ENCODE assay signal across 22 cellular contexts in genomic region chr6:129016844-129017243, GRCh38.
A peak's percentile ranks its signal among the peaks of the same experiment; 100 is the strongest.
DNase-seq lines count a peak whose midpoint lies in the region; ATAC-seq, FAIRE-seq and TF ChIP-seq lines count a peak whose summit lies in the region.
"Had no signal": no experiment of that assay in that cellular context is flagged by ENCODE, and none has a peak within 500 bp of the region (broad histone marks: within the 10 kb centered on the region; RNA-seq: fewer than 3 reads in every experiment).

No MANE protein-coding gene starts in this region.

- CTCF ChIA-PET in HepG2 (lab: Yijun Ruan, JAX; ENCODE audit: low intra/inter-chr PET ratio, low total read pairs), result no interaction called here
- CTCF ChIA-PET in H1 (lab: Charles Lee; ENCODE audit: partially characterized antibody), result no interaction called here

- no peak overlapping the region for H2AK5ac ChIP-seq in H1 (ENCODE audit: low read depth, low read length)

- no peak overlapping the region for H2BK15ac ChIP-seq in H1 (ENCODE audit: low read length)

- H3K36me3 ChIP-seq in HepG2 (replicated peaks in 1 of 2; ENCODE audit: control insufficient read depth in 1 of 2, insufficient read depth in 2 of 2, low read length in 2 of 2) (no peaks in the 10 kb centered on the region), right lobe of liver (no peaks in the 10 kb centered on the region), H1 (ENCODE audit: control insufficient read depth in 2 of 4, insufficient read depth in 4 of 4, low read length in 3 of 4) (no peaks in the 10 kb centered on the region), small intestine (ENCODE audit: control insufficient read depth in 2 of 2, insufficient read depth in 2 of 2, low read length in 2 of 2) (no peaks in the 10 kb centered on the region), osteoblast (ENCODE audit: insufficient read depth, low read length) (no peaks in the 10 kb centered on the region)
- H3K36me3 ChIP-seq: BLaER1, HAP-1 had no signal

- no peak overlapping the region for H4K5ac ChIP-seq in H1 (ENCODE audit: insufficient read length, low read depth, low read length)

- no peak overlapping the region for H3K4ac ChIP-seq in H1 (replicated peaks; ENCODE audit: insufficient read length, low read depth, low read length)

- no peak for TF ChIP-seq CTCF in HepG2 (CRISPR knock-in tag; IDR thresholded peaks at IDR 0.05)
- no peak for TF ChIP-seq CTCF in right lobe of liver (IDR thresholded peaks at IDR 0.05)
- TF ChIP-seq CTCF in H1 (IDR thresholded peaks at IDR 0.05; ENCODE audit: control extremely low read depth in 1 of 3, insufficient read depth in 1 of 3, low read depth in 1 of 3, low read length in 3 of 3), result no peak
- TF ChIP-seq CTCF in osteoblast (IDR thresholded peaks at IDR 0.05; ENCODE audit: extremely low read depth, low read depth, low read length), result no peak

- no peak overlapping the region for H3K23ac ChIP-seq in H1 (ENCODE audit: insufficient read length)

- TF ChIP-seq POLR2A in HepG2 (IDR thresholded peaks at IDR 0.05; ENCODE audit: insufficient read depth in 1 of 2, low read depth in 2 of 2, low read length in 2 of 2), result no peak
- no peak for TF ChIP-seq POLR2A in right lobe of liver (IDR thresholded peaks at IDR 0.05)
- TF ChIP-seq POLR2A in H1 (IDR thresholded peaks at IDR 0.05; ENCODE audit: control extremely low read depth in 1 of 2, low read depth in 2 of 2, low read length in 2 of 2), result no peak

- no peak overlapping the region for H3K9ac ChIP-seq in HepG2 (ENCODE audit: insufficient read depth, low read depth, low read length)
- H3K9ac ChIP-seq in H1 (replicated peaks in 1 of 4; ENCODE audit: extremely low read depth in 1 of 4, low read depth in 3 of 4, low read length in 3 of 4), result no peak overlapping the region
- H3K9ac ChIP-seq: BLaER1 had no signal

- ATAC-seq in HepG2 (no peak), right lobe of liver (no peak), HG03108 (IDR thresholded peaks at IDR 0.05; ENCODE audit: unreplicated experiment) (no peak)
- ATAC-seq: GM12878, GM23338 had no signal

- H3K4me1 ChIP-seq in HepG2 (ENCODE audit: insufficient read depth, low read length) (no peaks in the 10 kb centered on the region), right lobe of liver (no peaks in the 10 kb centered on the region), H1 (replicated peaks in 1 of 4; ENCODE audit: control insufficient read depth in 3 of 4, insufficient read depth in 4 of 4, low read length in 3 of 4) (no peaks in the 10 kb centered on the region), small intestine (ENCODE audit: control insufficient read depth in 2 of 2, insufficient read depth in 1 of 2, low read depth in 1 of 2, low read length in 1 of 2) (no peaks in the 10 kb centered on the region), osteoblast (ENCODE audit: insufficient read depth, low read length) (no peaks in the 10 kb centered on the region)
- H3K4me1 ChIP-seq: BLaER1 had no signal

- no peaks in the 10 kb centered on the region for H4K20me1 ChIP-seq in HepG2 (ENCODE audit: insufficient read depth, low read length)
- no peaks in the 10 kb centered on the region for H4K20me1 ChIP-seq in H1 (replicated peaks in 1 of 2; ENCODE audit: control insufficient read depth in 1 of 2, insufficient read depth in 2 of 2, low read length in 2 of 2)
- H4K20me1 ChIP-seq in osteoblast (ENCODE audit: insufficient read depth, low read length), result no peaks in the 10 kb centered on the region
- H4K20me1 ChIP-seq: BLaER1 had no signal

- H4K91ac ChIP-seq in H1 (replicated peaks; ENCODE audit: insufficient read length, low read length), result no peak overlapping the region

- no peak overlapping the region for H2BK12ac ChIP-seq in H1 (ENCODE audit: low read depth, low read length)

- H4K8ac ChIP-seq in H1 (ENCODE audit: extremely low read depth, insufficient read depth, low read length), result no peak overlapping the region

- intact Hi-C loops in HepG2 (cut with micrococcal nuclease; ENCODE audit: unreplicated experiment), result loop anchor here (2.0 kb wide), 1 partner anchor 36 kb away; no protein-coding TSS in a partner anchor
- intact Hi-C loops in right lobe of liver (cut with DNase I), result no loop called here

- no peak overlapping the region for H3K56ac ChIP-seq in H1 (replicated peaks; ENCODE audit: insufficient read length, low read depth, low read length)

- FAIRE-seq in HepG2 (lab: Jason Lieb, UNC), result no peak
- no peak for FAIRE-seq in H1 (lab: Jason Lieb, UNC)
- FAIRE-seq in small intestine (lab: Jason Lieb, UNC), result peak; percentile 55
- FAIRE-seq: D721Med, GM12878, GM19239, H54 had no signal

- no peak overlapping the region for H3K4me2 ChIP-seq in HepG2 (ENCODE audit: low read depth, low read length)
- no peak overlapping the region for H3K4me2 ChIP-seq in H1 (ENCODE audit: insufficient read depth in 1 of 2, low read depth in 2 of 2, low read length in 2 of 2)
- no peak overlapping the region for H3K4me2 ChIP-seq in osteoblast (ENCODE audit: insufficient read depth, low read length)
- H3K4me2 ChIP-seq: BLaER1, GM23338 had no signal

- no peak overlapping the region for H2BK120ac ChIP-seq in H1 (replicated peaks; ENCODE audit: low read depth, low read length)

- no peaks in the 10 kb centered on the region for H3K23me2 ChIP-seq in H1 (ENCODE audit: low read depth, low read length)

- H3K27me3 ChIP-seq in HepG2 (ENCODE audit: control insufficient read depth in 1 of 2, insufficient read depth in 2 of 2, low read length in 2 of 2) (no peaks in the 10 kb centered on the region), right lobe of liver (no peaks in the 10 kb centered on the region), H1 (replicated peaks in 1 of 4; ENCODE audit: control insufficient read depth in 3 of 4, extremely low read depth in 1 of 4, insufficient read depth in 3 of 4, low read length in 3 of 4) (no peaks in the 10 kb centered on the region), small intestine (ENCODE audit: control insufficient read depth in 2 of 2, insufficient read depth in 2 of 2, low read length in 2 of 2) (no peaks in the 10 kb centered on the region), osteoblast (ENCODE audit: insufficient read depth, low read length) (no peaks in the 10 kb centered on the region)
- H3K27me3 ChIP-seq: BLaER1 had no signal

- TF ChIP-seq RAD21 in HepG2 (CRISPR knock-in tag; IDR thresholded peaks at IDR 0.05) (no peak), H1 (IDR thresholded peaks at IDR 0.05 in 1 of 2, conservative IDR thresholded peaks at IDR 0.05 in 1 of 2; ENCODE audit: low read depth in 2 of 2, low read length in 2 of 2) (no peak)

- in situ Hi-C loops in HepG2 (cut with HindIII; ENCODE audit: extremely low pct_ligation_motif_present, low pct_unique_long_range_greater_than_20kb), result no loop called here

- H3K4me3 ChIP-seq in HepG2 (replicated peaks in 1 of 3; ENCODE audit: insufficient read depth in 1 of 3, low read depth in 2 of 3, low read length in 3 of 3) (no peak overlapping the region), right lobe of liver (no peak overlapping the region), H1 (ENCODE audit: extremely low read depth in 1 of 4, insufficient read depth in 2 of 4, low read depth in 3 of 4, low read length in 4 of 4) (no peak overlapping the region), small intestine (ENCODE audit: low read depth in 1 of 2, low read length in 2 of 2) (no peak overlapping the region), osteoblast (ENCODE audit: insufficient read depth, low read length) (no peak overlapping the region)
- H3K4me3 ChIP-seq: BLaER1, GM12878, GM23338, HAP-1 had no signal

- POLR2A ChIA-PET in HepG2 (lab: Yijun Ruan, JAX), result no interaction called here
- POLR2A ChIA-PET in H1 (lab: Charles Lee; ENCODE audit: partially characterized antibody), result no interaction called here

- H3K9me3 ChIP-seq in HepG2 (ENCODE audit: low read length) (no peaks in the 10 kb centered on the region), right lobe of liver (no peaks in the 10 kb centered on the region), H1 (ENCODE audit: insufficient read depth in 2 of 2, low read depth in 1 of 2, low read length in 1 of 2) (no peaks in the 10 kb centered on the region), small intestine (ENCODE audit: control insufficient read depth, low read depth) (no peaks in the 10 kb centered on the region), osteoblast (ENCODE audit: low read depth, low read length) (peaks cover 2% of the 10 kb centered on the region)
- H3K9me3 ChIP-seq: BLaER1, HAP-1 had no signal

- no peak overlapping the region for H3K14ac ChIP-seq in H1 (ENCODE audit: insufficient read length)

- H2AFZ ChIP-seq in HepG2 (ENCODE audit: low read length) (no peak overlapping the region), H1 (ENCODE audit: low read length) (no peak overlapping the region), osteoblast (ENCODE audit: low read length) (no peak overlapping the region)
- H2AFZ ChIP-seq: GM23338 had no signal

- no peak for DNase-seq in HepG2 (ENCODE audit: low spot score)
- DNase-seq in right lobe of liver, result no peak
- DNase-seq in H1 (ENCODE audit: low read depth in 1 of 2, low spot score in 2 of 2), result no peak
- no peak for DNase-seq in small intestine
- DNase-seq in osteoblast (ENCODE audit: insufficient read length, low spot score, missing footprints), result no peak
- DNase-seq: CD4-positive, alpha-beta T cell; CD8-positive, alpha-beta memory T cell; DMS 273 treated with DMSO at 0.1 percent for 48 hours; DMS79; EL; GDM1; HFFc6 had no signal

- H3K79me2 ChIP-seq in HepG2 (ENCODE audit: insufficient read depth, low read length), result no peaks in the 10 kb centered on the region
- H3K79me2 ChIP-seq in H1 (ENCODE audit: control insufficient read depth in 1 of 2, insufficient read depth in 2 of 2, low read length in 2 of 2), result no peaks in the 10 kb centered on the region
- no peaks in the 10 kb centered on the region for H3K79me2 ChIP-seq in osteoblast (ENCODE audit: insufficient read depth, low read length)

- no peak for TF ChIP-seq EP300 in HepG2 (IDR thresholded peaks at IDR 0.05; ENCODE audit: low read depth in 2 of 2, low read length in 2 of 2)
- no peak for TF ChIP-seq EP300 in HepG2 (CRISPR knock-in tag; IDR thresholded peaks at IDR 0.05; ENCODE audit: borderline replicate concordance)
- no peak for TF ChIP-seq EP300 in H1 (IDR thresholded peaks at IDR 0.05; ENCODE audit: borderline replicate concordance in 1 of 2, low read depth in 2 of 2, low read length in 2 of 2)

- no peak overlapping the region for H2BK5ac ChIP-seq in H1 (ENCODE audit: low read depth, low read length)

- no peak overlapping the region for H3K18ac ChIP-seq in H1 (ENCODE audit: extremely low read depth, low read length)

- H3K79me1 ChIP-seq in H1 (ENCODE audit: low read depth, low read length), result no peaks in the 10 kb centered on the region

- H3K27ac ChIP-seq in HepG2 (ENCODE audit: extremely low read length, insufficient read depth, low read length), result no peak overlapping the region
- H3K27ac ChIP-seq in right lobe of liver, result no peak overlapping the region
- no peak overlapping the region for H3K27ac ChIP-seq in H1 (ENCODE audit: low read depth, low read length)
- no peak overlapping the region for H3K27ac ChIP-seq in small intestine (ENCODE audit: low read depth in 1 of 2, low read length in 1 of 2)
- no peak overlapping the region for H3K27ac ChIP-seq in osteoblast (ENCODE audit: low read depth, low read length)
- H3K27ac ChIP-seq: 22Rv1, BLaER1, C4-2B had no signal

- 3% methylated on average over 3 of the region's 3 CpGs for WGBS in HepG2 (ENCODE audit: low lambda C conversion rate)
- WGBS in right lobe of liver (ENCODE audit: insufficient coverage, low coverage, low lambda C conversion rate, missing lambda C conversion rate), result 55% methylated on average over 3 of the region's 3 CpGs
- WGBS in H1 (ENCODE audit: extremely low coverage in 1 of 2, insufficient coverage in 1 of 2, insufficient read length in 1 of 2, insufficient replicate concordance in 2 of 2, low coverage in 1 of 2, low lambda C conversion rate in 2 of 2, missing lambda C conversion rate in 1 of 2), 2 experiments, result 87% methylated on average over 3 of the region's 3 CpGs; no CpG with 5 or more reads in 1 of the 2 experiments
- WGBS in small intestine, 3 donors, result 82 to 86% (median 86%) methylated on average over 3 of the region's 3 CpGs

- H2BK20ac ChIP-seq in H1 (ENCODE audit: low read length), result no peak overlapping the region

- BruUV-seq in HepG2 (replicated peaks; lab: Mats Ljungman, UMichigan), result no TSS peak

Comparison
In these comparisons a context has a peak if more than half of its experiments do, and no peak if none do; other contexts are left out.
1. Of the 41 proteins assayed by ChIP-seq in both HepG2 and H1: peak only in HepG2: none; only in H1: none; in both: MAFK; in neither: 40.